In the genomic region with DNA sequence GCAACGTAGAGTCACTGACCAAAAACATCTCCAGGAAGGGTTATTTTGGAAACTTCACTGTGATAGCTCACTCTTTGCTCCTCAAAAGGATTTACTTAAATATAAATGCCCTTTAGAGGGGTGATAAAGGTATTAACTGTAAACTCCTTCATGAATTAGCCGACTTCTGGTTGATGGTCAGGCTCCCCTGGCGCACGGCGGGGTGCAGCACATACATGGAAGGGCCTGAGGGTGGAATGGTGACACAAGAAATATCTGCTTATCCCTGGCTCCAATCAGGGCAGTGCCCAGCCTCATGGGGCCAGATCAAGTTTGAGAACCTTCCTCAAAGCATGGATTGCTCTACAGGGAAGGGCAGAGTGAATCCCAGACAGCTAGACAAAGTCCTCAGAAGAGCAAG, we compare ENCODE assay signal across 18 cellular contexts.
"Had no signal": no experiment of that assay in that cellular context is flagged by ENCODE, and none has a peak within 500 bp of the region (broad histone marks: within the 10 kb centered on the region; RNA-seq: fewer than 3 reads in every experiment).

No MANE protein-coding gene starts in this region.

- H3K4me3 Mint-ChIP-seq: activated naive CD8-positive, alpha-beta T cell; activated T-cell treated with anti-CD3 and anti-CD28 coated beads, Interleukin-2, amount 50 U/mL, for 4 hours; immature natural killer cell; nephron; stimulated activated effector memory CD8-positive, alpha-beta T cell treated with anti-CD3 and anti-CD28 coated beads, Interleukin-12 subunit alpha, Interleukin-12 subunit beta, amount 100 ng/mL, for 72 hours; stimulated activated naive CD8-positive, alpha-beta T cell treated with anti-CD3 and anti-CD28 coated beads, Interleukin-15, amount 100 ng/mL, for 72 hours had no signal

- H3K36me3 ChIP-seq: breast epithelium, tibial artery had no signal

- H3K27ac ChIP-seq: breast epithelium, parathyroid adenoma, tibial artery had no signal

- H3K36me3 Mint-ChIP-seq: activated naive CD8-positive, alpha-beta T cell; immature natural killer cell; stimulated activated effector memory CD8-positive, alpha-beta T cell treated with anti-CD3 and anti-CD28 coated beads, Interleukin-12 subunit alpha, Interleukin-12 subunit beta, amount 100 ng/mL, for 72 hours had no signal

- H3K4me1 ChIP-seq: breast epithelium, parathyroid adenoma, tibial artery had no signal

- H3K27me3 ChIP-seq: breast epithelium had no signal

- H3K9me3 Mint-ChIP-seq: activated T-cell treated with anti-CD3 and anti-CD28 coated beads, Interleukin-2, amount 50 U/mL, for 4 hours; activated T-helper 2 cell treated with anti-CD3 and anti-CD28 coated beads, Interferon-gamma antibody, Interleukin-2, Interleukin-4, amounts not matched to agents 10 μg/mL and 5 μg/mL and 100 μg/mL, durations not matched to agents 14 hours and 24 hours and 36 hours; immature natural killer cell; nephron; stimulated activated effector memory CD8-positive, alpha-beta T cell treated with anti-CD3 and anti-CD28 coated beads, Interleukin-12 subunit alpha, Interleukin-12 subunit beta, amount 100 ng/mL, for 72 hours; stimulated activated naive CD8-positive, alpha-beta T cell treated with anti-CD3 and anti-CD28 coated beads, Interleukin-15, amount 100 ng/mL, for 72 hours had no signal

- ATAC-seq: activated T-cell treated with anti-CD3 and anti-CD28 coated beads, Interleukin-2, amount 50 U/mL, for 4 hours; left ventricle myocardium superior; right cardiac atrium; stimulated activated effector memory CD8-positive, alpha-beta T cell treated with anti-CD3 and anti-CD28 coated beads, Interleukin-12 subunit alpha, Interleukin-12 subunit beta, amount 100 ng/mL, for 72 hours; stimulated activated naive CD8-positive, alpha-beta T cell treated with anti-CD3 and anti-CD28 coated beads, Interleukin-15, amount 100 ng/mL, for 72 hours had no signal

- H3K4me1 Mint-ChIP-seq: immature natural killer cell; stimulated activated effector memory CD8-positive, alpha-beta T cell treated with anti-CD3 and anti-CD28 coated beads, Interleukin-12 subunit alpha, Interleukin-12 subunit beta, amount 100 ng/mL, for 72 hours had no signal

- H3K9me3 ChIP-seq: breast epithelium, tibial artery had no signal

- H3K27ac Mint-ChIP-seq: activated naive CD8-positive, alpha-beta T cell; activated T-helper 2 cell treated with anti-CD3 and anti-CD28 coated beads, Interferon-gamma antibody, Interleukin-2, Interleukin-4, amounts not matched to agents 10 μg/mL and 5 μg/mL and 100 μg/mL, durations not matched to agents 14 hours and 24 hours and 36 hours; immature natural killer cell; stimulated activated effector memory CD8-positive, alpha-beta T cell treated with anti-CD3 and anti-CD28 coated beads, Interleukin-12 subunit alpha, Interleukin-12 subunit beta, amount 100 ng/mL, for 72 hours; stimulated activated naive CD8-positive, alpha-beta T cell treated with anti-CD3 and anti-CD28 coated beads, Interleukin-15, amount 100 ng/mL, for 72 hours had no signal

- H3K4me3 ChIP-seq: breast epithelium, tibial artery had no signal

- DNase-seq: activated CD8-positive, alpha-beta memory T cell treated with anti-CD3 and anti-CD28 coated beads, Interleukin-2, amount 50 U/mL, for 48 hours; activated naive CD4-positive, alpha-beta T cell; activated T-cell treated with anti-CD3 and anti-CD28 coated beads, Interleukin-2, amount 50 U/mL, for 4 hours; cortex of kidney; immature natural killer cell; left ventricle myocardium superior; nucleus accumbens; right cardiac atrium; stimulated activated CD4-positive, alpha-beta T cell treated with anti-CD3 and anti-CD28 coated beads, Interleukin-2, amount 100 ng/mL, for 24 hours; stimulated activated naive CD8-positive, alpha-beta T cell treated with anti-CD3 and anti-CD28 coated beads, Interleukin-15, amount 100 ng/mL, for 72 hours; T-helper 9 cell; tibial artery had no signal
